ENCODE assay signal across 9 cellular contexts in the genomic region with DNA sequence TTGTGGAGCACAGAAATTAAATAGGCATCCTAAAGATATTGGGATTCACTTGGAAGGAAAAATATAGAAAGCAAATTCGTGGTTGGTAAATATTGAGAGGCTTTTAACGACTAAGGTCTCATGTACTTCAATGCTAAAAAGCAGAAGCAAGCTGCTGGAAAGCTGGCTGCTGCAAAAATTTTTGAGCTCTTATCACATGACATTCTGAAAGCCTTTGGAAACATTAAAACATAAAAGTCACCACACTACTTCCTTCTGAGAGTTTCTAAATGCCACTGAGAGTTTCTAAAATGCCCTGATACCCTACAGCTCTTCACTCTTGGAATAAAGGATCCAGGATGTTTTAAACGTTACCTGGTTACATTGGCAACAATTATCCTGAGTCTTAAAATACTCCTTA. TPM values are rescaled to one million over a fixed set of nuclear protein-coding genes. Genes with fewer than 3 reads are reported as not detected.
DNase-seq lines count a peak whose midpoint lies in the region; ATAC-seq and TF ChIP-seq lines count a peak whose summit lies in the region.
"Had no signal": no experiment of that assay in that cellular context is flagged by ENCODE, and none has a peak within 500 bp of the region (broad histone marks: within the 10 kb centered on the region; RNA-seq: fewer than 3 reads in every experiment).

No MANE protein-coding gene starts in this region.

- no peaks in the 10 kb centered on the region for H3K9me3 ChIP-seq in Karpas-422 (ENCODE audit: low read length)
- H3K9me3 ChIP-seq in sigmoid colon: no peaks in the 10 kb centered on the region

- H3K79me2 ChIP-seq in Karpas-422 (ENCODE audit: low read length): no peaks in the 10 kb centered on the region

- no peak for TF ChIP-seq POLR2A in sigmoid colon (IDR thresholded peaks at IDR 0.05)

- H3K9me2 ChIP-seq in Karpas-422 (replicated peaks; ENCODE audit: insufficient read depth, low read length): no peaks in the 10 kb centered on the region

- H3K9ac ChIP-seq in Karpas-422 (ENCODE audit: low read length): no peak overlapping the region

- intact Hi-C loops in sigmoid colon (cut with DNase I): no loop called here

- no peak overlapping the region for H3K4me2 ChIP-seq in Karpas-422 (ENCODE audit: low read depth, low read length, poor library complexity, severe bottlenecking)

- TF ChIP-seq CTCF in choroid plexus epithelial cell (conservative IDR thresholded peaks at IDR 0.05; ENCODE audit: low read depth, low read length) (no peak), sigmoid colon (IDR thresholded peaks at IDR 0.05) (no peak)

- H3K27me3 ChIP-seq in Karpas-422 (ENCODE audit: low read length) (no peaks in the 10 kb centered on the region), sigmoid colon (no peaks in the 10 kb centered on the region)

- H3K27ac ChIP-seq in Karpas-422 (ENCODE audit: low read length): no peak overlapping the region
- H3K27ac ChIP-seq in sigmoid colon: peak overlapping the region in 3 of 4 donors; percentile 43 to 61 (median 58)

- H2AFZ ChIP-seq in Karpas-422 (ENCODE audit: low read length): peak overlapping the region; percentile 21; the same call in 1 of the 2 replicates

- no peaks in the 10 kb centered on the region for H4K20me1 ChIP-seq in Karpas-422 (ENCODE audit: insufficient read depth, low read depth, low read length)

- ATAC-seq in GM18867 (IDR thresholded peaks at IDR 0.05; ENCODE audit: unreplicated experiment) (peak; percentile 65), HG02970 (IDR thresholded peaks at IDR 0.05; ENCODE audit: low FRiP score, unreplicated experiment) (no peak)

- DNase-seq in Karpas-422: peak; percentile 47
- DNase-seq in choroid plexus epithelial cell (ENCODE audit: low read depth): peak; percentile 14
- DNase-seq in sigmoid colon: no peak
- DNase-seq in activated T-cell treated with anti-CD3 and anti-CD28 coated beads, Interleukin-2, amount 50 U/mL, for 1 hour: no peak
- no peak for DNase-seq in A172 (ENCODE audit: low spot score)
- DNase-seq in DMS 273 (lab: John Stamatoyannopoulos, UW; ENCODE audit: unreplicated experiment): no peak
- DNase-seq: stimulated activated CD4-positive, alpha-beta T cell treated with anti-CD3 and anti-CD28 coated beads, Interleukin-4, amount 100 ng/mL, for 4 hours had no signal

- H3K36me3 ChIP-seq in Karpas-422 (ENCODE audit: insufficient read depth, low read length) (no peaks in the 10 kb centered on the region), sigmoid colon (no peaks in the 10 kb centered on the region)

- H3K4me3 ChIP-seq in Karpas-422 (ENCODE audit: low read length) (no peak overlapping the region), choroid plexus epithelial cell (ENCODE audit: low read depth, low read length) (no peak overlapping the region), sigmoid colon (no peak overlapping the region)

- peaks cover 6% of the 10 kb centered on the region; the same call in 1 of the 2 replicates for H3K4me1 ChIP-seq in Karpas-422 (ENCODE audit: low read length)
- H3K4me1 ChIP-seq in sigmoid colon: peaks cover 0 to 9% (median 3%) of the 10 kb centered on the region in 4 donors

- no peak for TF ChIP-seq EP300 in sigmoid colon (IDR thresholded peaks at IDR 0.05)

- WGBS in sigmoid colon, 2 donors: 30 to 52% methylated on average over 3 of the region's 3 CpGs

RNA-seq across cellular contexts. Expression of gene CBLB, which starts 39.0 kb away (rescaled TPM):
- total RNA-seq in Karpas-422 (2014; rRNA removed; shearing (Covaris generic); ENCODE audit: low replicate concordance): 94.9 and 98.8 TPM in 2 replicates
- total RNA-seq in sigmoid colon: 10 to 100 TPM; 27.4 to 55.9 (median 48.3) TPM
- 10 to 100 TPM in 2 of 3 donors, 1 to 10 TPM in 1; 9.6 to 16.6 (median 15.2) TPM for polyA plus RNA-seq in sigmoid colon
- total RNA-seq in A172 (2014; rRNA removed; shearing (Covaris generic)): 21.1 and 36.6 TPM in 2 replicates

Comparison
In these comparisons a context has a peak if more than half of its experiments do, and no peak if none do; other contexts are left out.
1. DNase-seq: peak in Karpas-422 (single experiment) and choroid plexus epithelial cell (single experiment); none in sigmoid colon (single experiment), activated T-cell treated with anti-CD3 and anti-CD28 coated beads, Interleukin-2, amount 50 U/mL, for 1 hour (single experiment), A172 (single experiment) and DMS 273 (single experiment).